In the genomic region with DNA sequence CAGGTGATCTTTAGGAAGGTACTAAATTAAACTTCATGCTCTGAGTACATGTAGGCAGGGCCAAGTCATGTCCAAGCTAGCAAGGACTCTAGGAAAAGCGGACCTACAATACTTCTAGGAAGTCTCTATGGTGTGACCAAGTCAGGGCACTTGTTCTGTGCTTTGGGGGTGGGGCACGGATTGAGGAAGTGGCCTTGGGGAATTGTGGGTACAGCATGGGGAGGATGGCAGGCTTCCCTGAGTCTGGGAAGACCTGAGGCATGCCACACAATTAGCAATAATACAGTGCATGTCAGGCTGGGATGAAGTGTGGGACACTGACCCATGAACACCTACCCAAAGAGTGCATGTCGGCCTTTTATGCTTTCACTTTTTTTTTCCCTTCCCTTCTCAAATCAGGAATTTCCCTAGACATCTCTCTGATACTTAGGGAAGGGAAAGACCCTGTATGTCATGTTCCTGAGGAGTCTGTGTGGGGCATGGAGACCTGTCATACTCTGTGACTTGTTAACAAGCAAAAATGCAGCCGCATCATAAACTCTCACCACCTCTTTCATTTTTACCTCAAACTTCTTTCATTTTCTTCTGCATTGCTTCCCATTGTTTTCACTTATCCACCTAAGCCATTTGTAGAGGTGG, we compare ENCODE assay signal across 15 cellular contexts.
A peak's percentile ranks its signal among the peaks of the same experiment; 100 is the strongest.
DNase-seq lines count a peak whose midpoint lies in the region; ATAC-seq and TF ChIP-seq lines count a peak whose summit lies in the region.
"Had no signal": no experiment of that assay in that cellular context is flagged by ENCODE, and none has a peak within 500 bp of the region (broad histone marks: within the 10 kb centered on the region; RNA-seq: fewer than 3 reads in every experiment).

No MANE protein-coding gene starts in this region.

- H3K27ac Mint-ChIP-seq in activated CD4-positive, alpha-beta memory T cell treated with anti-CD3 and anti-CD28 coated beads, Interleukin-2, amount 10 ng/mL, durations not matched to agents 7 days and 5 days: no peak overlapping the region
- no peak overlapping the region for H3K27ac Mint-ChIP-seq in activated CD4-positive, alpha-beta memory T cell treated with anti-CD3 and anti-CD28 coated beads for 36 hours

- TF ChIP-seq POLR2A in adrenal gland (IDR thresholded peaks at IDR 0.05): no peak
- no peak for TF ChIP-seq POLR2A in transverse colon (IDR thresholded peaks at IDR 0.05)

- peaks cover 18% of the 10 kb centered on the region for H3K4me1 Mint-ChIP-seq in activated CD4-positive, alpha-beta memory T cell treated with anti-CD3 and anti-CD28 coated beads, Interleukin-2, amount 10 ng/mL, durations not matched to agents 7 days and 5 days
- peaks cover 9% of the 10 kb centered on the region for H3K4me1 Mint-ChIP-seq in activated CD4-positive, alpha-beta memory T cell treated with anti-CD3 and anti-CD28 coated beads for 36 hours (ENCODE audit: low read depth)

- no peaks in the 10 kb centered on the region for H3K9me3 Mint-ChIP-seq in activated CD4-positive, alpha-beta memory T cell treated with anti-CD3 and anti-CD28 coated beads, Interleukin-2, amount 10 ng/mL, durations not matched to agents 7 days and 5 days
- no peaks in the 10 kb centered on the region for H3K9me3 Mint-ChIP-seq in activated CD4-positive, alpha-beta memory T cell treated with anti-CD3 and anti-CD28 coated beads for 36 hours

- CTCF ChIA-PET in activated CD4-positive, alpha-beta memory T cell treated with anti-CD3 and anti-CD28 coated beads, Interleukin-2, amount 10 ng/mL, durations not matched to agents 7 days and 5 days (lab: Charles Lee): no interaction called here
- CTCF ChIA-PET in activated CD4-positive, alpha-beta memory T cell treated with anti-CD3 and anti-CD28 coated beads for 36 hours (lab: Charles Lee): no interaction called here

- DNase-seq in activated CD4-positive, alpha-beta memory T cell treated with anti-CD3 and anti-CD28 coated beads, Interleukin-2, amount 10 ng/mL, durations not matched to agents 7 days and 5 days: no peak
- DNase-seq in activated CD4-positive, alpha-beta memory T cell treated with anti-CD3 and anti-CD28 coated beads for 36 hours: no peak
- DNase-seq in Kasumi-1 (lab: John Stamatoyannopoulos, UW) (peak; percentile 2 to 15), adrenal gland (peak in 5 of 7 donors; percentile 20 to 34 (median 25)), transverse colon (peak; percentile 33), G401 (ENCODE audit: low spot score) (no peak)
- DNase-seq: activated naive CD4-positive, alpha-beta T cell treated with anti-CD3 and anti-CD28 coated beads, Interleukin-2, amount 50 U/mL, for 16 hours; foreskin fibroblast; midbrain; NCI-H187; NCI-H524 treated with DMSO at 0.1 percent for 48 hours; stomach had no signal

- H3K27me3 Mint-ChIP-seq in activated CD4-positive, alpha-beta memory T cell treated with anti-CD3 and anti-CD28 coated beads, Interleukin-2, amount 10 ng/mL, durations not matched to agents 7 days and 5 days: peaks cover 4% of the 10 kb centered on the region
- H3K27me3 Mint-ChIP-seq in activated CD4-positive, alpha-beta memory T cell treated with anti-CD3 and anti-CD28 coated beads for 36 hours: peaks cover 1% of the 10 kb centered on the region

- H3K36me3 ChIP-seq in adrenal gland (replicated peaks in 1 of 2) (no peaks in the 10 kb centered on the region), transverse colon (no peaks in the 10 kb centered on the region)
- H3K36me3 ChIP-seq: stomach had no signal

- H3K9me3 ChIP-seq in adrenal gland (replicated peaks in 1 of 3): no peaks in the 10 kb centered on the region
- H3K9me3 ChIP-seq in transverse colon: no peaks in the 10 kb centered on the region
- H3K9me3 ChIP-seq: stomach had no signal

- WGBS in adrenal gland, 4 donors: 66 to 73% (median 71%) methylated on average over 4 of the region's 4 CpGs
- WGBS in transverse colon (ENCODE audit: low coverage in 1 of 2), 2 donors: 61 to 81% methylated on average over 2 to 4 of the region's 4 CpGs

- TF ChIP-seq CTCF in adrenal gland (IDR thresholded peaks at IDR 0.05): no peak
- TF ChIP-seq CTCF in transverse colon (IDR thresholded peaks at IDR 0.05): no peak

- peak overlapping the region; percentile 15 for H3K4me3 Mint-ChIP-seq in activated CD4-positive, alpha-beta memory T cell treated with anti-CD3 and anti-CD28 coated beads, Interleukin-2, amount 10 ng/mL, durations not matched to agents 7 days and 5 days
- no peak overlapping the region for H3K4me3 Mint-ChIP-seq in activated CD4-positive, alpha-beta memory T cell treated with anti-CD3 and anti-CD28 coated beads for 36 hours

- H3K36me3 Mint-ChIP-seq in activated CD4-positive, alpha-beta memory T cell treated with anti-CD3 and anti-CD28 coated beads, Interleukin-2, amount 10 ng/mL, durations not matched to agents 7 days and 5 days (ENCODE audit: low read depth): no peaks in the 10 kb centered on the region
- H3K36me3 Mint-ChIP-seq in activated CD4-positive, alpha-beta memory T cell treated with anti-CD3 and anti-CD28 coated beads for 36 hours: no peaks in the 10 kb centered on the region

- intact Hi-C loops in activated CD4-positive, alpha-beta memory T cell treated with anti-CD3 and anti-CD28 coated beads for 36 hours (cut with micrococcal nuclease): no loop called here
- intact Hi-C loops in adrenal gland (cut with DNase I): no loop called here
- intact Hi-C loops in transverse colon (cut with DNase I; ENCODE audit: low total_unique reads): no loop called here

- no peak for TF ChIP-seq EP300 in transverse colon (IDR thresholded peaks at IDR 0.05; ENCODE audit: low read depth)

- POLR2A ChIA-PET in activated CD4-positive, alpha-beta memory T cell treated with anti-CD3 and anti-CD28 coated beads, Interleukin-2, amount 10 ng/mL, durations not matched to agents 7 days and 5 days (lab: Charles Lee): no interaction called here
- POLR2A ChIA-PET in activated CD4-positive, alpha-beta memory T cell treated with anti-CD3 and anti-CD28 coated beads for 36 hours (lab: Charles Lee): no interaction called here

- H3K27ac ChIP-seq in adrenal gland (no peak overlapping the region), transverse colon (no peak overlapping the region)
- H3K27ac ChIP-seq: skin epidermis, stomach had no signal

- in situ Hi-C loops in transverse colon (cut with MboI; ENCODE audit: low pct_ligation_motif_present in 1 of 4, low pct_unique_long_range_greater_than_20kb in 1 of 4, low sequenced_read_pairs in 3 of 4) (no loop called here), G401 (cut with HindIII; ENCODE audit: low sequenced_read_pairs) (no loop called here)

- no peak for ATAC-seq in HG03097 (IDR thresholded peaks at IDR 0.05; ENCODE audit: low FRiP score, unreplicated experiment)
- no peak for ATAC-seq in GM18909 (IDR thresholded peaks at IDR 0.05; ENCODE audit: poor library complexity, unreplicated experiment)

- H3K27me3 ChIP-seq in adrenal gland: no peaks in the 10 kb centered on the region
- no peaks in the 10 kb centered on the region for H3K27me3 ChIP-seq in transverse colon
- H3K27me3 ChIP-seq: stomach had no signal

- H3K4me1 ChIP-seq in adrenal gland (replicated peaks in 1 of 2) (peaks cover 0 to 6% of the 10 kb centered on the region in 2 donors), transverse colon (peaks cover 0 to 18% (median 3%) of the 10 kb centered on the region in 4 donors)
- H3K4me1 ChIP-seq: stomach had no signal

- H3K4me3 ChIP-seq in adrenal gland: no peak overlapping the region
- no peak overlapping the region for H3K4me3 ChIP-seq in transverse colon
- H3K4me3 ChIP-seq: skin epidermis, stomach had no signal

Comparison
In these comparisons a context has a peak if more than half of its experiments do, and no peak if none do; other contexts are left out.
1. DNase-seq: peak in Kasumi-1 (2 of 2), adrenal gland (5 of 7) and transverse colon (single experiment); none in activated CD4-positive, alpha-beta memory T cell treated with anti-CD3 and anti-CD28 coated beads, Interleukin-2, amount 10 ng/mL, durations not matched to agents 7 days and 5 days (single experiment), activated CD4-positive, alpha-beta memory T cell treated with anti-CD3 and anti-CD28 coated beads for 36 hours (single experiment) and G401 (single experiment).